21 cellular contexts compared by ENCODE assay signal in the genomic region with DNA sequence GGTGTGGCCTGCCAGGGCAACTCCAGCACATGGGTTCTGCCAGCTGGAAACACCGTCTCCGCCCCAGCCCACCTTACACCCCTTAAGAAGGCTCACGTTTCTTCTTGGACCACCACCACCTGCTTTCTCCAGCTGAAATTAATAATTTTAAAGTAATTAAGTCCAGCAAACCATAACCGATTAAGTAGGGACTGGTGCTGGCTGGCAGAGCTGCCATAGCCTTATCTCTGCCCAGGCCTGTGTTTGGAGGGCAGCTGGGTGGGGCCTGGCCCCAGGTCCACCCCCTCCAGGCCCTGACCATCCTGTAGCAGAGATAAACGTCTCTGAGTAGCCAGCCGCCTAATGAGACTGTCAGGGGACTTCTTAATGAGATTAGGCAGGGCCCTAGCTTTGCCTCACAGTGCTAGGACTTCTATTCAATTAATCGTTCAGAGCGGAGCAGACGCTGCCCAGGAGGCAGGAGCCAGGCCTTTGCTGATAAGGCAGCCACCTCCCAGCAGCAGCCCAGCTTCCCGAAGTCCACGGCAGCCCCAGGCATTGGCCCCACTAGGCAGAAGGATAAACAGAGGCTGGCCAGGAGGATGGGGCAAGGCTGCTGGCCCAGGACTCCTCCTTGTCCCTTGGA. TPM values are rescaled to one million over a fixed set of nuclear protein-coding genes. Genes with fewer than 3 reads are reported as not detected.
A peak's percentile ranks its signal among the peaks of the same experiment; 100 is the strongest.
DNase-seq lines count a peak whose midpoint lies in the region; FAIRE-seq and TF ChIP-seq lines count a peak whose summit lies in the region.
"Had no signal": no experiment of that assay in that cellular context is flagged by ENCODE, and none has a peak within 500 bp of the region (broad histone marks: within the 10 kb centered on the region; RNA-seq: fewer than 3 reads in every experiment).

No MANE protein-coding gene starts in this region.

- TF ChIP-seq CTCF in kidney (IDR thresholded peaks at IDR 0.05; ENCODE audit: borderline replicate concordance, extremely low read depth, insufficient read depth): no peak
- no peak for TF ChIP-seq CTCF in spleen (IDR thresholded peaks at IDR 0.05 in 8 of 11, conservative IDR thresholded peaks at IDR 0.05 in 3 of 11)
- no peak for TF ChIP-seq CTCF in osteocyte (IDR thresholded peaks at IDR 0.05)

- H3K27me3 Mint-ChIP-seq in osteocyte (ENCODE audit: unreplicated experiment): peaks cover 16% of the 10 kb centered on the region

- no peak for TF ChIP-seq POLR2A in spleen (IDR thresholded peaks at IDR 0.05)

- no peaks in the 10 kb centered on the region for H3K4me1 ChIP-seq in kidney (ENCODE audit: control insufficient read depth in 1 of 2, insufficient read depth in 1 of 2, low read depth in 1 of 2, low read length in 2 of 2)
- H3K4me1 ChIP-seq in spleen: peaks cover 0 to 8% (median 0%) of the 10 kb centered on the region in 6 donors
- H3K4me1 ChIP-seq: ascending aorta, HAP-1, pancreas had no signal

- no peak overlapping the region for H3K27ac Mint-ChIP-seq in osteocyte (ENCODE audit: unreplicated experiment)

- H3K36me3 ChIP-seq in kidney (ENCODE audit: control insufficient read depth in 1 of 2, insufficient read depth in 2 of 2, low read length in 2 of 2) (no peaks in the 10 kb centered on the region), spleen (no peaks in the 10 kb centered on the region)
- H3K36me3 ChIP-seq: ascending aorta, BLaER1, HAP-1, pancreas had no signal

- H3K9me3 Mint-ChIP-seq in osteocyte (ENCODE audit: unreplicated experiment): no peaks in the 10 kb centered on the region

- H3K36me3 Mint-ChIP-seq in osteocyte (ENCODE audit: unreplicated experiment): no peaks in the 10 kb centered on the region

- H3K9me3 ChIP-seq in kidney (ENCODE audit: control insufficient read depth in 1 of 2, low read length in 2 of 2) (no peaks in the 10 kb centered on the region), spleen (no peaks in the 10 kb centered on the region)
- H3K9me3 ChIP-seq: ascending aorta, BLaER1, HAP-1, pancreas had no signal

- no peak for FAIRE-seq in kidney (lab: Jason Lieb, UNC)
- FAIRE-seq: colon, endometrium, pancreas had no signal

- peaks cover 0 to 22% (median 0%) of the 10 kb centered on the region in 7 donors for H3K27me3 ChIP-seq in spleen (replicated peaks in 1 of 7)
- H3K27me3 ChIP-seq: ascending aorta, BLaER1, pancreas had no signal

- peaks cover 10% of the 10 kb centered on the region for H3K4me1 Mint-ChIP-seq in osteocyte (ENCODE audit: unreplicated experiment)

- DNase-seq in NCI-H748 (lab: John Stamatoyannopoulos, UW; ENCODE audit: unreplicated experiment): peak; percentile 37
- DNase-seq in NCI-H748 treated with DMSO at 0.1 percent for 48 hours (lab: John Stamatoyannopoulos, UW): no peak
- peak; percentile 90 for DNase-seq in NCI-H82 treated with DMSO at 0.1 percent for 48 hours (lab: John Stamatoyannopoulos, UW; ENCODE audit: unreplicated experiment)
- peak; percentile 59 for DNase-seq in kidney
- peak; percentile 58 for DNase-seq in spleen
- DNase-seq in osteocyte (ENCODE audit: extremely low spot score, unreplicated experiment): no peak
- no peak for DNase-seq in activated CD4-positive, alpha-beta T cell treated with anti-CD3 and anti-CD28 coated beads for 1 hour
- DNase-seq in middle frontal gyrus (ENCODE audit: extremely low spot score, low spot score): no peak
- DNase-seq: activated CD4-positive, CD25-positive, alpha-beta regulatory T cell; activated gamma-delta T cell; hippocampal formation; NCI-H1105 had no signal

- WGBS in spleen, 5 donors: 72 to 85% (median 79%) methylated on average over 6 to 11 of the region's 11 CpGs

- H3K27ac ChIP-seq in kidney (ENCODE audit: low read depth in 2 of 2, low read length in 2 of 2) (no peak overlapping the region), spleen (no peak overlapping the region)
- H3K27ac ChIP-seq: 22Rv1, ascending aorta, BLaER1, KMS-11, pancreas had no signal

- intact Hi-C loops in kidney (cut with DNase I) (no loop called here), spleen (cut with DNase I; ENCODE audit: low total_unique reads) (no loop called here)

- no peak overlapping the region for H3K4me3 Mint-ChIP-seq in osteocyte (ENCODE audit: unreplicated experiment)

- H3K4me3 ChIP-seq in kidney (ENCODE audit: low read length in 2 of 2): no peak overlapping the region
- H3K4me3 ChIP-seq in spleen: no peak overlapping the region
- H3K4me3 ChIP-seq: ascending aorta, BLaER1, HAP-1, pancreas had no signal

- no peak overlapping the region for H3K9ac ChIP-seq in kidney (ENCODE audit: low read length in 2 of 2)
- H3K9ac ChIP-seq: BLaER1, KMS-11 had no signal

RNA-seq across cellular contexts. Expression of a gene that starts 20.3 kb away (rescaled TPM):
- total RNA-seq in kidney (1.4 TPM), spleen (under 1 TPM in 4 of 7 donors, not detected in 3; 0.10 to 0.42 (median 0.17) TPM), osteocyte (0.11 TPM in 1 of 2 replicates, not detected in the other)
- polyA plus RNA-seq in kidney (ENCODE audit: insufficient read depth, low read depth, low replicate concordance) (0.37 TPM), spleen (under 1 TPM in 2 of 3 donors, not detected in 1; 0.06 to 0.18 TPM)
- total RNA-seq: T-helper 1 cell treated with Interleukin-12 subunit alpha and Interleukin-12 subunit beta and Interleukin-4 antibody, amounts not matched to agents 30 ng/mL and 1 ng/mL, for 36 hours had no signal

Comparison
In these comparisons a context has a peak if more than half of its experiments do, and no peak if none do; other contexts are left out.
1. DNase-seq: peak in NCI-H748 (single experiment), NCI-H82 treated with DMSO at 0.1 percent for 48 hours (single experiment), kidney (single experiment) and spleen (single experiment); none in NCI-H748 treated with DMSO at 0.1 percent for 48 hours (single experiment), osteocyte (single experiment), activated CD4-positive, alpha-beta T cell treated with anti-CD3 and anti-CD28 coated beads for 1 hour (single experiment) and middle frontal gyrus (single experiment).